Comparison of ENCODE assay signal across 1 cellular context in the genomic region with DNA sequence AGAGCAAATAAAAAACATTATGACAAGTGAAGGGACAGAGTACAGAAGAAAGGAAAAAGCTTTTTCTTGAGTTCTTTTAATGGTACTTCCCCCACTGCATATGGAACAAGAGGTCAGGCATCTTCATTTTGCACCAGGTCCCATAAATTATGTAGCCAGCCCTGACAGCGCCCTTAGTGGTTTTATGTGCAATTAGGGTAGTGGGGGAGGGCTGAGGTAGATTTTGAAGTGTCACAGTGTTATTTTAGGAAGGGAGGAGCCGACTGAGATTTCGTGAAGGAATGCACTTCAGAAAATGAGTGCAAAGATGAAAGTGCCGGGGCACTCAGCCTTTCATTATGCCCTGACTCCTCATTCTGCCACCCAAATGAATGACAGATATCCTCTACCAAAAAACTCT.
A peak's percentile ranks its signal among the peaks of the same experiment; 100 is the strongest.
TF ChIP-seq lines count a peak whose summit lies in the region.

No MANE protein-coding gene starts in this region.

TF ChIP-seq in HEK293, 187 proteins besides CTCF, POLR2A, EP300 and RAD21 (continued from another document and continues in another):
- TF ChIP-seq, protein P1, sequence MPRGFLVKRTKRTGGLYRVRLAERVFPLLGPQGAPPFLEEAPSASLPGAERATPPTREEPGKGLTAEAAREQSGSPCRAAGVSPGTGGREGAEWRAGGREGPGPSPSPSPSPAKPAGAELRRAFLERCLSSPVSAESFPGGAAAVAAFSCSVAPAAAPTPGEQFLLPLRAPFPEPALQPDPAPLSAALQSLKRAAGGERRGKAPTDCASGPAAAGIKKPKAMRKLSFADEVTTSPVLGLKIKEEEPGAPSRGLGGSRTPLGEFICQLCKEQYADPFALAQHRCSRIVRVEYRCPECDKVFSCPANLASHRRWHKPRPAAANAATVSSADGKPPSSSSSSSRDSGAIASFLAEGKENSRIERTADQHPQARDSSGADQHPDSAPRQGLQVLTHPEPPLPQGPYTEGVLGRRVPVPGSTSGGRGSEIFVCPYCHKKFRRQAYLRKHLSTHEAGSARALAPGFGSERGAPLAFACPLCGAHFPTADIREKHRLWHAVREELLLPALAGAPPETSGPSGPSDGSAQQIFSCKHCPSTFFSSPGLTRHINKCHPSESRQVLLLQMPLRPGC (tag by site-specific recombination; IDR thresholded peaks at IDR 0.05): peak; percentile 92
- TF ChIP-seq ZNF140 (tag by site-specific recombination; IDR thresholded peaks at IDR 0.05) (no peak), ZIC2 (tag by site-specific recombination; IDR thresholded peaks at IDR 0.05) (peak; percentile 27; the same call in 1 of the 2 replicates), ZXDB (tag by site-specific recombination; IDR thresholded peaks at IDR 0.05) (peak; percentile 65; the same call in 1 of the 2 replicates), ZNF837 (tag by site-specific recombination; IDR thresholded peaks at IDR 0.05) (no peak), WT1 (tag by site-specific recombination; IDR thresholded peaks at IDR 0.05) (peak; percentile 100), FEZF1 (tag by site-specific recombination; IDR thresholded peaks at IDR 0.05) (peak; percentile 77), IKZF3 (tag by site-specific recombination; IDR thresholded peaks at IDR 0.05) (peak; percentile 81), ZSCAN30 (tag by site-specific recombination; IDR thresholded peaks at IDR 0.05) (peak; percentile 70; the same call in 1 of the 2 replicates), ZNF341 (tag by site-specific recombination; IDR thresholded peaks at IDR 0.05; ENCODE audit: low read depth) (peak; percentile 12; the same call in 1 of the 2 replicates), ZNF501 (tag by site-specific recombination; IDR thresholded peaks at IDR 0.05) (no peak), ZNF623 (tag by site-specific recombination; IDR thresholded peaks at IDR 0.05) (no peak), ZNF561 (tag by site-specific recombination; IDR thresholded peaks at IDR 0.05; ENCODE audit: borderline replicate concordance) (peak; percentile 90; the same call in 1 of the 2 replicates), ZNF2 (tag by site-specific recombination; IDR thresholded peaks at IDR 0.05) (no peak), KLF10 (tag by site-specific recombination; IDR thresholded peaks at IDR 0.05) (no peak), ZFP69B (tag by site-specific recombination; IDR thresholded peaks at IDR 0.05) (no peak), KLF1 (tag by site-specific recombination; IDR thresholded peaks at IDR 0.05) (peak; percentile 99), ZBTB21 (tag by site-specific recombination; IDR thresholded peaks at IDR 0.05) (no peak), ZNF549 (tag by site-specific recombination; IDR thresholded peaks at IDR 0.05) (no peak), ZBTB8A (tag by site-specific recombination; IDR thresholded peaks at IDR 0.05) (peak; percentile 43; the same call in 1 of the 2 replicates), MZF1 (tag by site-specific recombination; IDR thresholded peaks at IDR 0.05; ENCODE audit: borderline replicate concordance) (peak; percentile 58; the same call in 1 of the 2 replicates), GFI1B (tag by site-specific recombination; IDR thresholded peaks at IDR 0.05) (peak; percentile 99), MEIS1 (CRISPR knock-in tag; IDR thresholded peaks at IDR 0.05; ENCODE audit: borderline replicate concordance) (peak; percentile 98), ZEB2 (tag by site-specific recombination; IDR thresholded peaks at IDR 0.05) (peak; percentile 57; the same call in 1 of the 2 replicates), GLIS1 (tag by site-specific recombination; IDR thresholded peaks at IDR 0.05) (peak; percentile 38; the same call in 1 of the 2 replicates), TCF7L2 (IDR thresholded peaks at IDR 0.05; ENCODE audit: borderline replicate concordance, low read depth, low read length) (peak; percentile 99), HOXD13 (CRISPR knock-in tag; IDR thresholded peaks at IDR 0.05; ENCODE audit: borderline replicate concordance) (peak; percentile 60; the same call in 1 of the 2 replicates), KLF8 (tag by site-specific recombination; IDR thresholded peaks at IDR 0.05) (peak; percentile 68; the same call in 1 of the 2 replicates), ZNF48 (tag by site-specific recombination; IDR thresholded peaks at IDR 0.05) (no peak), ZNF843 (tag by site-specific recombination; IDR thresholded peaks at IDR 0.05) (peak; percentile 81), ZNF24 (tag by site-specific recombination; IDR thresholded peaks at IDR 0.05) (no peak), OSR2 (tag by site-specific recombination; IDR thresholded peaks at IDR 0.05) (peak; percentile 94), OVOL3 (tag by site-specific recombination; IDR thresholded peaks at IDR 0.05) (peak; percentile 80), SP2 (tag by site-specific recombination; IDR thresholded peaks at IDR 0.05) (0 out of 2 replicates have a peak, but pooled peaks have one; percentile 8), ZNF394 (tag by site-specific recombination; IDR thresholded peaks at IDR 0.05; ENCODE audit: borderline replicate concordance) (no peak), ZNF677 (tag by site-specific recombination; IDR thresholded peaks at IDR 0.05) (no peak)
- TF ChIP-seq, protein P2, sequence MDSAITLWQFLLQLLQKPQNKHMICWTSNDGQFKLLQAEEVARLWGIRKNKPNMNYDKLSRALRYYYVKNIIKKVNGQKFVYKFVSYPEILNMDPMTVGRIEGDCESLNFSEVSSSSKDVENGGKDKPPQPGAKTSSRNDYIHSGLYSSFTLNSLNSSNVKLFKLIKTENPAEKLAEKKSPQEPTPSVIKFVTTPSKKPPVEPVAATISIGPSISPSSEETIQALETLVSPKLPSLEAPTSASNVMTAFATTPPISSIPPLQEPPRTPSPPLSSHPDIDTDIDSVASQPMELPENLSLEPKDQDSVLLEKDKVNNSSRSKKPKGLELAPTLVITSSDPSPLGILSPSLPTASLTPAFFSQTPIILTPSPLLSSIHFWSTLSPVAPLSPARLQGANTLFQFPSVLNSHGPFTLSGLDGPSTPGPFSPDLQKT (IDR thresholded peaks at IDR 0.05; ENCODE audit: borderline replicate concordance, low read depth, low read length): no peak
- TF ChIP-seq, protein P3, sequence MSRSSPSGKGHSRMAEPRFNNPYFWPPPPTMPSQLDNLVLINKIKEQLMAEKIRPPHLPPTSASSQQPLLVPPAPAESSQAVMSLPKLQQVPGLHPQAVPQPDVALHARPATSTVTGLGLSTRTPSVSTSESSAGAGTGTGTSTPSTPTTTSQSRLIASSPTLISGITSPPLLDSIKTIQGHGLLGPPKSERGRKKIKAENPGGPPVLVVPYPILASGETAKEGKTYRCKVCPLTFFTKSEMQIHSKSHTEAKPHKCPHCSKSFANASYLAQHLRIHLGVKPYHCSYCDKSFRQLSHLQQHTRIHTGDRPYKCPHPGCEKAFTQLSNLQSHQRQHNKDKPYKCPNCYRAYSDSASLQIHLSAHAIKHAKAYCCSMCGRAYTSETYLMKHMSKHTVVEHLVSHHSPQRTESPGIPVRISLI (tag by site-specific recombination; IDR thresholded peaks at IDR 0.05): no peak
- TF ChIP-seq, protein P4, sequence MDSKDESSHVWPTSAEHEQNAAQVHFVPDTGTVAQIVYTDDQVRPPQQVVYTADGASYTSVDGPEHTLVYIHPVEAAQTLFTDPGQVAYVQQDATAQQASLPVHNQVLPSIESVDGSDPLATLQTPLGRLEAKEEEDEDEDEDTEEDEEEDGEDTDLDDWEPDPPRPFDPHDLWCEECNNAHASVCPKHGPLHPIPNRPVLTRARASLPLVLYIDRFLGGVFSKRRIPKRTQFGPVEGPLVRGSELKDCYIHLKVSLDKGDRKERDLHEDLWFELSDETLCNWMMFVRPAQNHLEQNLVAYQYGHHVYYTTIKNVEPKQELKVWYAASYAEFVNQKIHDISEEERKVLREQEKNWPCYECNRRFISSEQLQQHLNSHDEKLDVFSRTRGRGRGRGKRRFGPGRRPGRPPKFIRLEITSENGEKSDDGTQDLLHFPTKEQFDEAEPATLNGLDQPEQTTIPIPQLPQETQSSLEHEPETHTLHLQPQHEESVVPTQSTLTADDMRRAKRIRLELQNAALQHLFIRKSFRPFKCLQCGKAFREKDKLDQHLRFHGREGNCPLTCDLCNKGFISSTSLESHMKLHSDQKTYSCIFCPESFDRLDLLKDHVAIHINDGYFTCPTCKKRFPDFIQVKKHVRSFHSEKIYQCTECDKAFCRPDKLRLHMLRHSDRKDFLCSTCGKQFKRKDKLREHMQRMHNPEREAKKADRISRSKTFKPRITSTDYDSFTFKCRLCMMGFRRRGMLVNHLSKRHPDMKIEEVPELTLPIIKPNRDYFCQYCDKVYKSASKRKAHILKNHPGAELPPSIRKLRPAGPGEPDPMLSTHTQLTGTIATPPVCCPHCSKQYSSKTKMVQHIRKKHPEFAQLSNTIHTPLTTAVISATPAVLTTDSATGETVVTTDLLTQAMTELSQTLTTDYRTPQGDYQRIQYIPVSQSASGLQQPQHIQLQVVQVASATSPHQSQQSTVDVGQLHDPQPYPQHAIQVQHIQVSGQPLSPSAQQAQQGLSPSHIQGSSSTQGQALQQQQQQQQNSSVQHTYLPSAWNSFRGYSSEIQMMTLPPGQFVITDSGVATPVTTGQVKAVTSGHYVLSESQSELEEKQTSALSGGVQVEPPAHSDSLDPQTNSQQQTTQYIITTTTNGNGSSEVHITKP (tag by site-specific recombination; IDR thresholded peaks at IDR 0.05): 0 out of 2 replicates have a peak, but pooled peaks have one; percentile 49
- TF ChIP-seq, protein P5, sequence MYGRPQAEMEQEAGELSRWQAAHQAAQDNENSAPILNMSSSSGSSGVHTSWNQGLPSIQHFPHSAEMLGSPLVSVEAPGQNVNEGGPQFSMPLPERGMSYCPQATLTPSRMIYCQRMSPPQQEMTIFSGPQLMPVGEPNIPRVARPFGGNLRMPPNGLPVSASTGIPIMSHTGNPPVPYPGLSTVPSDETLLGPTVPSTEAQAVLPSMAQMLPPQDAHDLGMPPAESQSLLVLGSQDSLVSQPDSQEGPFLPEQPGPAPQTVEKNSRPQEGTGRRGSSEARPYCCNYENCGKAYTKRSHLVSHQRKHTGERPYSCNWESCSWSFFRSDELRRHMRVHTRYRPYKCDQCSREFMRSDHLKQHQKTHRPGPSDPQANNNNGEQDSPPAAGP (tag by site-specific recombination; IDR thresholded peaks at IDR 0.05): peak; percentile 94
- TF ChIP-seq, protein P6, sequence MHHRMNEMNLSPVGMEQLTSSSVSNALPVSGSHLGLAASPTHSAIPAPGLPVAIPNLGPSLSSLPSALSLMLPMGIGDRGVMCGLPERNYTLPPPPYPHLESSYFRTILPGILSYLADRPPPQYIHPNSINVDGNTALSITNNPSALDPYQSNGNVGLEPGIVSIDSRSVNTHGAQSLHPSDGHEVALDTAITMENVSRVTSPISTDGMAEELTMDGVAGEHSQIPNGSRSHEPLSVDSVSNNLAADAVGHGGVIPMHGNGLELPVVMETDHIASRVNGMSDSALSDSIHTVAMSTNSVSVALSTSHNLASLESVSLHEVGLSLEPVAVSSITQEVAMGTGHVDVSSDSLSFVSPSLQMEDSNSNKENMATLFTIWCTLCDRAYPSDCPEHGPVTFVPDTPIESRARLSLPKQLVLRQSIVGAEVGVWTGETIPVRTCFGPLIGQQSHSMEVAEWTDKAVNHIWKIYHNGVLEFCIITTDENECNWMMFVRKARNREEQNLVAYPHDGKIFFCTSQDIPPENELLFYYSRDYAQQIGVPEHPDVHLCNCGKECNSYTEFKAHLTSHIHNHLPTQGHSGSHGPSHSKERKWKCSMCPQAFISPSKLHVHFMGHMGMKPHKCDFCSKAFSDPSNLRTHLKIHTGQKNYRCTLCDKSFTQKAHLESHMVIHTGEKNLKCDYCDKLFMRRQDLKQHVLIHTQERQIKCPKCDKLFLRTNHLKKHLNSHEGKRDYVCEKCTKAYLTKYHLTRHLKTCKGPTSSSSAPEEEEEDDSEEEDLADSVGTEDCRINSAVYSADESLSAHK (tag by site-specific recombination; IDR thresholded peaks at IDR 0.05): peak; percentile 64
- TF ChIP-seq, protein P7, sequence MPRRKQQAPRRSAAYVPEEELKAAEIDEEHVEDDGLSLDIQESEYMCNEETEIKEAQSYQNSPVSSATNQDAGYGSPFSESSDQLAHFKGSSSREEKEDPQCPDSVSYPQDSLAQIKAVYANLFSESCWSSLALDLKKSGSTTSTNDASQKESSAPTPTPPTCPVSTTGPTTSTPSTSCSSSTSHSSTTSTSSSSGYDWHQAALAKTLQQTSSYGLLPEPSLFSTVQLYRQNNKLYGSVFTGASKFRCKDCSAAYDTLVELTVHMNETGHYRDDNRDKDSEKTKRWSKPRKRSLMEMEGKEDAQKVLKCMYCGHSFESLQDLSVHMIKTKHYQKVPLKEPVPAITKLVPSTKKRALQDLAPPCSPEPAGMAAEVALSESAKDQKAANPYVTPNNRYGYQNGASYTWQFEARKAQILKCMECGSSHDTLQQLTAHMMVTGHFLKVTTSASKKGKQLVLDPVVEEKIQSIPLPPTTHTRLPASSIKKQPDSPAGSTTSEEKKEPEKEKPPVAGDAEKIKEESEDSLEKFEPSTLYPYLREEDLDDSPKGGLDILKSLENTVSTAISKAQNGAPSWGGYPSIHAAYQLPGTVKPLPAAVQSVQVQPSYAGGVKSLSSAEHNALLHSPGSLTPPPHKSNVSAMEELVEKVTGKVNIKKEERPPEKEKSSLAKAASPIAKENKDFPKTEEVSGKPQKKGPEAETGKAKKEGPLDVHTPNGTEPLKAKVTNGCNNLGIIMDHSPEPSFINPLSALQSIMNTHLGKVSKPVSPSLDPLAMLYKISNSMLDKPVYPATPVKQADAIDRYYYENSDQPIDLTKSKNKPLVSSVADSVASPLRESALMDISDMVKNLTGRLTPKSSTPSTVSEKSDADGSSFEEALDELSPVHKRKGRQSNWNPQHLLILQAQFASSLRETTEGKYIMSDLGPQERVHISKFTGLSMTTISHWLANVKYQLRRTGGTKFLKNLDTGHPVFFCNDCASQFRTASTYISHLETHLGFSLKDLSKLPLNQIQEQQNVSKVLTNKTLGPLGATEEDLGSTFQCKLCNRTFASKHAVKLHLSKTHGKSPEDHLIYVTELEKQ (tag by site-specific recombination; IDR thresholded peaks at IDR 0.05; ENCODE audit: borderline replicate concordance): peak; percentile 72; the same call in 1 of the 2 replicates
- TF ChIP-seq, protein P8, sequence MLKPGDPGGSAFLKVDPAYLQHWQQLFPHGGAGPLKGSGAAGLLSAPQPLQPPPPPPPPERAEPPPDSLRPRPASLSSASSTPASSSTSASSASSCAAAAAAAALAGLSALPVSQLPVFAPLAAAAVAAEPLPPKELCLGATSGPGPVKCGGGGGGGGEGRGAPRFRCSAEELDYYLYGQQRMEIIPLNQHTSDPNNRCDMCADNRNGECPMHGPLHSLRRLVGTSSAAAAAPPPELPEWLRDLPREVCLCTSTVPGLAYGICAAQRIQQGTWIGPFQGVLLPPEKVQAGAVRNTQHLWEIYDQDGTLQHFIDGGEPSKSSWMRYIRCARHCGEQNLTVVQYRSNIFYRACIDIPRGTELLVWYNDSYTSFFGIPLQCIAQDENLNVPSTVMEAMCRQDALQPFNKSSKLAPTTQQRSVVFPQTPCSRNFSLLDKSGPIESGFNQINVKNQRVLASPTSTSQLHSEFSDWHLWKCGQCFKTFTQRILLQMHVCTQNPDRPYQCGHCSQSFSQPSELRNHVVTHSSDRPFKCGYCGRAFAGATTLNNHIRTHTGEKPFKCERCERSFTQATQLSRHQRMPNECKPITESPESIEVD (tag by site-specific recombination; IDR thresholded peaks at IDR 0.05): peak; percentile 94
